In the genomic region with DNA sequence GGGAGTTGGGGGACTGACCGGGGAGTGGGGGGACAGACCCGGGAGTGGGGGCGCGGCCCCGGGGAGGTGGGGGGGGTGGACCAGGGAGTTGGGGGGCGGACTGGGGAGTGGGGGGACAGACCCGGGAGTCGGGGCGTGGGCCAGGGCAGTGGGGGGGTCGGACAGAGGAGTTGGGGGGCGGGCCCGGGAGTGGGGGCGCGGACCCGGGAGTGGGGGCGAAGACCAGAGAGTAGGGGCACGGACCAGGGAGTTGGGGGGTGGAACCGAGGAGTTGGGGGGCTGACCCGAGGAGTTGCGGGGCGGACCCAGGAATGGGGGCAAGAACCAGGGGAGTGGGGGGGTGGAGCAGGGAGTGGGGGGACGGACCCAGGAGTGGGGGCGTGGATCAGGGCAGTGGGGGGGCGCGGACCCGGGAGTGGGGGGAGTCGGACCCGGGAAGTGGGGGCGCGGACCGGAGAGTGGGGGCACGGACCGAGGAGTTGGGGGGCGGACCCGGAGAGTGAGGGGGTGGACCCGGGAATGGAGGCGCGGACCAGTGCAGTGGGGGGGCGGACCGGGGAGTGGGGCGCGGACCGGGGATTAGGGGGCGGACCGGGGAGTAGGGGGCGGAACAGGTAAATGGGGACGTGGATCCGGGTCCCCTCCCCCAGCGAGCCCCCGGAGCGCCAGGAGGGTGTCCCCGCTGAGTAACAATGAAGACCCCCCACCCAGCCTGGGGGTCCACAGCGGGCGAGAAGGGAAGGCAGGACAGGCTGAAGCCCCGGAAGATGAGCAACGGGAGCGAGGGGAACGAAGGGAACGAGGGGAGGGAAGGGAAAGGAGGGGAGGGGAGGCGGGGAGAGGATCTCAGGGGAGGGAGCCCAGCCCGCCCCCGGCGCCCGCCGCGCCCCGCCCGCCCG, we compare ENCODE assay signal across 9 cellular contexts. TPM values are rescaled to one million over a fixed set of nuclear protein-coding genes. Genes with fewer than 3 reads are reported as not detected.
DNase-seq lines count a peak whose midpoint lies in the region; ATAC-seq, FAIRE-seq and TF ChIP-seq lines count a peak whose summit lies in the region.
"Had no signal": no experiment of that assay in that cellular context is flagged by ENCODE, and none has a peak within 500 bp of the region (broad histone marks: within the 10 kb centered on the region; RNA-seq: fewer than 3 reads in every experiment).

No MANE protein-coding gene starts in this region.

- peaks cover 40% of the 10 kb centered on the region for H3K4me1 Mint-ChIP-seq in activated naive CD4-positive, alpha-beta T cell treated with anti-CD3 and anti-CD28 coated beads, Interleukin-2, amount 50 U/mL, for 24 hours

- peak overlapping the region; percentile 79 for H3K27ac Mint-ChIP-seq in activated naive CD4-positive, alpha-beta T cell treated with anti-CD3 and anti-CD28 coated beads, Interleukin-2, amount 50 U/mL, for 24 hours

- H3K4me2 ChIP-seq in A549, result peak overlapping the region; percentile 78

- no peak for DNase-seq in A549 (ENCODE audit: low read depth in 1 of 2, low spot score in 1 of 2)
- DNase-seq in HEK293T (ENCODE audit: extremely low spot score), result peak; percentile 56
- DNase-seq in stimulated activated naive CD8-positive, alpha-beta T cell treated with anti-CD3 and anti-CD28 coated beads, Interleukin-15, Interleukin-2, amounts not matched to agents 100 U/mL and 50 U/mL, for 24 hours, result peak; percentile 51
- DNase-seq in DMS153 (lab: John Stamatoyannopoulos, UW), result no peak
- DNase-seq in midbrain (lab: John Stamatoyannopoulos, UW), result no peak
- no peak for DNase-seq in OCI-M2 (lab: John Stamatoyannopoulos, UW; ENCODE audit: unreplicated experiment)

- H3K9me3 ChIP-seq in A549 (no peaks in the 10 kb centered on the region), iPS-18a (ENCODE audit: control insufficient read depth, low read depth, low read length) (no peaks in the 10 kb centered on the region)

- TF ChIP-seq RAD21 in A549 (conservative IDR thresholded peaks at IDR 0.05 in 1 of 2, IDR thresholded peaks at IDR 0.05 in 1 of 2), result no peak

- H3K4me1 ChIP-seq in A549 (peaks cover 21% of the 10 kb centered on the region), iPS-18a (ENCODE audit: control insufficient read depth, low read depth, low read length) (no peaks in the 10 kb centered on the region)

- H3K27me3 ChIP-seq in iPS-18a (ENCODE audit: control insufficient read depth, insufficient read depth, low read length), result peaks cover 30% of the 10 kb centered on the region

- no peak for TF ChIP-seq CTCF in A549 (IDR thresholded peaks at IDR 0.05)

- no peak overlapping the region for H3K9ac ChIP-seq in iPS-18a (ENCODE audit: low read length)

- no peak for TF ChIP-seq POLR2A in A549 (IDR thresholded peaks at IDR 0.05; ENCODE audit: low read length)

- H3K36me3 ChIP-seq in iPS-18a (ENCODE audit: control insufficient read depth, low read depth, low read length), result no peaks in the 10 kb centered on the region

- POLR2A ChIA-PET in A549 (lab: Yijun Ruan, JAX), result no interaction called here
- POLR2A ChIA-PET in HEK293T (lab: Yijun Ruan, JAX), result no interaction called here

- peak overlapping the region; percentile 98 to 100 for H3K27ac ChIP-seq in A549
- no peak overlapping the region for H3K27ac ChIP-seq in iPS-18a (ENCODE audit: low read length)

- 0% methylated on average over 2 of the region's 69 CpGs for WGBS in A549 (ENCODE audit: missing lambda C conversion rate)

- no peak for TF ChIP-seq EP300 in A549 (IDR thresholded peaks at IDR 0.05)

- peaks cover 2% of the 10 kb centered on the region for H3K36me3 Mint-ChIP-seq in activated naive CD4-positive, alpha-beta T cell treated with anti-CD3 and anti-CD28 coated beads, Interleukin-2, amount 50 U/mL, for 24 hours

- H3K4me3 ChIP-seq in A549, result peak overlapping the region; percentile 70
- peak overlapping the region; percentile 68 for H3K4me3 ChIP-seq in iPS-18a (ENCODE audit: low read length)

- peak; percentile 14 to 61; a peak in 5 of 6 replicates for ATAC-seq in A549
- no peak for ATAC-seq in stimulated activated naive CD8-positive, alpha-beta T cell treated with anti-CD3 and anti-CD28 coated beads, Interleukin-15, Interleukin-2, amounts not matched to agents 100 U/mL and 50 U/mL, for 24 hours

- CTCF ChIA-PET in A549 (lab: Yijun Ruan, JAX) (no interaction called here), HEK293T (lab: Yijun Ruan, JAX) (no interaction called here)

- no peaks in the 10 kb centered on the region for H3K9me3 Mint-ChIP-seq in activated naive CD4-positive, alpha-beta T cell treated with anti-CD3 and anti-CD28 coated beads, Interleukin-2, amount 50 U/mL, for 24 hours

- H3K4me3 Mint-ChIP-seq in activated naive CD4-positive, alpha-beta T cell treated with anti-CD3 and anti-CD28 coated beads, Interleukin-2, amount 50 U/mL, for 24 hours, result peak overlapping the region; percentile 76

- FAIRE-seq in A549 (lab: Jason Lieb, UNC), result no peak
- FAIRE-seq: endometrium had no signal

- no peaks in the 10 kb centered on the region for H3K27me3 Mint-ChIP-seq in activated naive CD4-positive, alpha-beta T cell treated with anti-CD3 and anti-CD28 coated beads, Interleukin-2, amount 50 U/mL, for 24 hours

TF ChIP-seq in A549, 52 proteins besides CTCF, POLR2A, EP300 and RAD21:
- TF ChIP-seq PHF8 (IDR thresholded peaks at IDR 0.05; ENCODE audit: borderline replicate concordance, low read depth) (0 out of 2 replicates have a peak, but pooled peaks have one; percentile 2), ELK1 (IDR thresholded peaks at IDR 0.05; ENCODE audit: low read depth, low read length) (no peak)
TF ChIP-seq in A549: peak in this region for 1.

TF ChIP-seq in HEK293T, 16 proteins besides CTCF, POLR2A, EP300 and RAD21:
- TF ChIP-seq SP1 (IDR thresholded peaks at IDR 0.05), result no peak
- no peak for TF ChIP-seq ARNT (IDR thresholded peaks at IDR 0.05)

RNA-seq across cellular contexts. Expression of gene R3HDM4, which starts 0.6 kb away (rescaled TPM):
- polyA plus RNA-seq in A549 (2011; rRNA removed) (16.9 and 22.7 TPM in 2 replicates), A549 (2017; fragmentation: RNase III; extraction: RNeasy Plus Mini Kit Qiagen cat#74134 plus additional on column Dnase treatment) (18.8 to 24.8 TPM (median 20.7 TPM) in 3 replicates)
- polyA plus RNA-seq in A549 (2012; cell fraction: cytosol; rRNA removed), result 23.1 and 33.7 TPM in 2 replicates
- polyA plus RNA-seq in A549 (2012; cell fraction: nucleus; rRNA removed), result 51.5 and 54.5 TPM in 2 replicates
- polyA minus RNA-seq in A549 (2011; rRNA and poly(A)+ RNA removed), result 15.0 and 15.1 TPM in 2 replicates

RNA-seq across cellular contexts. Expression of gene KISS1R, which starts 4.7 kb away (rescaled TPM):
- polyA plus RNA-seq in A549 (2011; rRNA removed), result 0.05 and 0.14 TPM in 2 replicates
- polyA plus RNA-seq in A549 (2012; cell fraction: cytosol; rRNA removed), result 0.46 and 0.93 TPM in 2 replicates
- 1.2 and 2.9 TPM in 2 replicates for polyA plus RNA-seq in A549 (2012; cell fraction: nucleus; rRNA removed)
- polyA plus RNA-seq in A549 (2017; fragmentation: RNase III; extraction: RNeasy Plus Mini Kit Qiagen cat#74134 plus additional on column Dnase treatment), result 0.18 to 0.79 TPM (median 0.38 TPM) in 3 replicates
- polyA minus RNA-seq in A549 (2011; rRNA and poly(A)+ RNA removed), result not detected in 2 replicates

RNA-seq across cellular contexts. Expression of gene ARID3A, which starts 13.4 kb away (rescaled TPM):
- polyA plus RNA-seq in A549 (2011; rRNA removed) (3.3 and 3.4 TPM in 2 replicates), A549 (2017; fragmentation: RNase III; extraction: RNeasy Plus Mini Kit Qiagen cat#74134 plus additional on column Dnase treatment) (4.6 to 6.1 TPM (median 5.4 TPM) in 3 replicates)
- 9.0 and 11.2 TPM in 2 replicates for polyA plus RNA-seq in A549 (2012; cell fraction: cytosol; rRNA removed)
- 8.5 and 17.6 TPM in 2 replicates for polyA plus RNA-seq in A549 (2012; cell fraction: nucleus; rRNA removed)
- 11.5 and 12.7 TPM in 2 replicates for polyA minus RNA-seq in A549 (2011; rRNA and poly(A)+ RNA removed)

RNA-seq across cellular contexts. Expression of gene RNU6-9, which starts 19.1 kb away (rescaled TPM):
- not detected in 2 replicates for polyA plus RNA-seq in A549 (2011; rRNA removed)
- polyA plus RNA-seq in A549 (2012; cell fraction: cytosol; rRNA removed), result not detected in 2 replicates
- not detected in 2 replicates for polyA plus RNA-seq in A549 (2012; cell fraction: nucleus; rRNA removed)
- not detected in 3 replicates for polyA plus RNA-seq in A549 (2017; fragmentation: RNase III; extraction: RNeasy Plus Mini Kit Qiagen cat#74134 plus additional on column Dnase treatment)
- polyA minus RNA-seq in A549 (2011; rRNA and poly(A)+ RNA removed), result under 0.01 TPM in 1 of 2 replicates, not detected in the other

RNA-seq across cellular contexts. Expression of gene MED16, which starts 19.4 kb away (rescaled TPM):
- polyA plus RNA-seq in A549 (2011; rRNA removed), result 8.0 TPM in 2 replicates
- polyA plus RNA-seq in A549 (2012; cell fraction: cytosol; rRNA removed), result 17.6 and 22.7 TPM in 2 replicates
- 32.2 and 54.4 TPM in 2 replicates for polyA plus RNA-seq in A549 (2012; cell fraction: nucleus; rRNA removed)
- polyA plus RNA-seq in A549 (2017; fragmentation: RNase III; extraction: RNeasy Plus Mini Kit Qiagen cat#74134 plus additional on column Dnase treatment), result 11.9 to 13.9 TPM (median 12.7 TPM) in 3 replicates
- polyA minus RNA-seq in A549 (2011; rRNA and poly(A)+ RNA removed), result 8.8 and 17.6 TPM in 2 replicates

Comparison
In these comparisons a context has a peak if more than half of its experiments do, and no peak if none do; other contexts are left out.
1. DNase-seq: peak in HEK293T (single experiment) and stimulated activated naive CD8-positive, alpha-beta T cell treated with anti-CD3 and anti-CD28 coated beads, Interleukin-15, Interleukin-2, amounts not matched to agents 100 U/mL and 50 U/mL, for 24 hours (single experiment); none in A549 (0 of 2), DMS153 (single experiment), midbrain (single experiment) and OCI-M2 (single experiment).